27 cellular contexts compared by ENCODE assay signal in the genomic region with DNA sequence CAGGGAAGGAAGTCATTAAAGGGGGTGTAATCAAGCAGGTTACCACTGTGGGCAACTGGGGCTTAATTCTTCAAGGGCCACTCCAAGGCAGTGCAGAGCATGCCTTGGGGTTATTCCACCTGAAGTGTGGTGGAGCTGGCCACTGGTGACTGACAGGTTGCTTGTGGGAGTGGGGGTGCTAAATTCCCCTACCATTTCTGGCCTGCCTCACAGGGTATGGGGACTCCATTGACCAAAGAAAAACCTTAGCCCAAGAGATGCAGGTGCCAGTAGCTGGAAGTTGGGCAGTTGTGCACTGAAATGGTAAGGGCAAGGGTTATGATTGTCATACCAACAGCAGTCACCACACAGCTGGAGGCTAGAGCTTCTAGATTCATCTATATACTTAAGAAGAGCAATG.
"Had no signal": no experiment of that assay in that cellular context is flagged by ENCODE, and none has a peak within 500 bp of the region (broad histone marks: within the 10 kb centered on the region; RNA-seq: fewer than 3 reads in every experiment).

No MANE protein-coding gene starts in this region.

- H3K4me1 ChIP-seq: right lobe of liver, testis, transverse colon had no signal

- H3K9me3 Mint-ChIP-seq: neural progenitor cell; stimulated activated naive B cell treated with anti-CD40 and anti-IgM and Interleukin-4, amounts not matched to agents 10 μg/mL and 1 μg/mL and 100 μg/mL, for 72 hours had no signal

- H3K4me3 Mint-ChIP-seq: naive thymus-derived CD8-positive, alpha-beta T cell; nephron; neural progenitor cell; stimulated activated naive B cell treated with anti-CD40 and anti-IgM and Interleukin-4, amounts not matched to agents 10 μg/mL and 1 μg/mL and 100 μg/mL, for 72 hours had no signal

- H3K9me3 ChIP-seq: mucosa of descending colon, neutrophil, ovary, right atrium auricular region, right lobe of liver, testis, thyroid gland, transverse colon, upper lobe of right lung had no signal

- H3K36me3 ChIP-seq: left ventricle myocardium inferior, neural progenitor cell, neutrophil, ovary, right atrium auricular region, right lobe of liver, stomach, thyroid gland, transverse colon, upper lobe of right lung had no signal

- H3K36me3 Mint-ChIP-seq: naive thymus-derived CD8-positive, alpha-beta T cell; neural progenitor cell had no signal

- H3K4me3 ChIP-seq: left ventricle myocardium inferior, lung, mucosa of descending colon, neural progenitor cell, ovary, right atrium auricular region, right lobe of liver, smooth muscle cell, stomach, testis, thyroid gland, transverse colon, upper lobe of right lung had no signal

- H3K27me3 ChIP-seq: neural progenitor cell, ovary, right atrium auricular region, right lobe of liver, testis, thyroid gland had no signal

- H3K27ac Mint-ChIP-seq: naive thymus-derived CD8-positive, alpha-beta T cell; nephron; neural progenitor cell; progenitor cell of endocrine pancreas; stimulated activated naive B cell treated with anti-CD40 and anti-IgM and Interleukin-4, amounts not matched to agents 10 μg/mL and 1 μg/mL and 100 μg/mL, for 72 hours had no signal

- DNase-seq: hippocampal formation; kidney; left ventricle myocardium inferior; midbrain; mucosa of descending colon; naive thymus-derived CD8-positive, alpha-beta T cell; occipital lobe; ovary; right lobe of liver; stimulated activated CD4-positive, alpha-beta T cell treated with anti-CD3 and anti-CD28 coated beads, Interleukin-1b, Interleukin-23, amount 100 ng/mL, for 48 hours; stimulated activated CD4-positive, alpha-beta T cell treated with anti-CD3 and anti-CD28 coated beads, Interleukin-2, amount 100 ng/mL, for 48 hours; stimulated activated CD4-positive, alpha-beta T cell treated with anti-CD3 and anti-CD28 coated beads, Interleukin-4, amount 100 ng/mL, for 4 hours; stimulated activated CD8-positive, alpha-beta memory T cell treated with anti-CD3 and anti-CD28 coated beads, Interleukin-4, amount 100 ng/mL, for 48 hours; stimulated activated naive B cell treated with anti-CD40 and anti-IgM and Interleukin-4, amounts not matched to agents 10 μg/mL and 1 μg/mL and 100 μg/mL, for 72 hours; stimulated activated naive CD8-positive, alpha-beta T cell treated with anti-CD3 and anti-CD28 coated beads, Interleukin-15, Interleukin-2, amounts not matched to agents 100 U/mL and 50 U/mL, for 24 hours; stomach; testis; thyroid gland; transverse colon; upper lobe of right lung had no signal

- ATAC-seq: mucosa of descending colon; naive thymus-derived CD8-positive, alpha-beta T cell; right lobe of liver; stimulated activated naive B cell treated with anti-CD40 and anti-IgM and Interleukin-4, amounts not matched to agents 10 μg/mL and 1 μg/mL and 100 μg/mL, for 72 hours; stimulated activated naive CD8-positive, alpha-beta T cell treated with anti-CD3 and anti-CD28 coated beads, Interleukin-15, Interleukin-2, amounts not matched to agents 100 U/mL and 50 U/mL, for 24 hours; upper lobe of right lung had no signal

- H3K27ac ChIP-seq: left ventricle myocardium inferior, neural progenitor cell, neutrophil, ovary, right atrium auricular region, right lobe of liver, stomach, testis, thyroid gland, transverse colon, upper lobe of right lung had no signal
